8 cellular contexts compared by ENCODE assay signal in genomic region chr14:69191340-69192111, GRCh38. TPM values are rescaled to one million over a fixed set of nuclear protein-coding genes. Genes with fewer than 3 reads are reported as not detected.
DNase-seq lines count a peak whose midpoint lies in the region; ATAC-seq and TF ChIP-seq lines count a peak whose summit lies in the region.

Gene EXD2, plus strand, starts transcription at chr14:69191498. Its CDS starts 17,973 bp downstream, at chr14:69209471.

- DNase-seq in DMS153 treated with DMSO at 0.1 percent for 48 hours (lab: John Stamatoyannopoulos, UW; ENCODE audit: unreplicated experiment) (peak; percentile 76), RPMI8226 (peak; percentile 93), activated gamma-delta T cell (lab: John Stamatoyannopoulos, UW) (peak; percentile 31), fibroblast of villous mesenchyme (ENCODE audit: low read depth) (peak; percentile 84), nephron progenitor cell (peak; percentile 73)
- peak; percentile 79 to 86 for DNase-seq in stimulated activated naive CD8-positive, alpha-beta T cell treated with anti-CD3 and anti-CD28 coated beads, Interleukin-15, amount 100 ng/mL, for 72 hours

- ATAC-seq in GM21717 (IDR thresholded peaks at IDR 0.05; ENCODE audit: unreplicated experiment), result peak; percentile 84
- ATAC-seq in stimulated activated naive CD8-positive, alpha-beta T cell treated with anti-CD3 and anti-CD28 coated beads, Interleukin-15, amount 100 ng/mL, for 72 hours, result peak; percentile 95

- no peaks in the 10 kb centered on the region for H4K20me1 ChIP-seq in KMS-11 (ENCODE audit: insufficient read depth)

- peak within 1 kb of the TSS; percentile 47 for H2AFZ ChIP-seq in KMS-11 (ENCODE audit: low read depth)

- no peaks in the 10 kb centered on the region for H3K79me2 ChIP-seq in KMS-11 (ENCODE audit: insufficient read depth, low read depth)

- no peaks in the 10 kb centered on the region for H3K27me3 ChIP-seq in KMS-11 (ENCODE audit: insufficient read depth, low read depth)

- peaks cover 4% of the 10 kb centered on the region for H3K36me3 Mint-ChIP-seq in nephron progenitor cell (ENCODE audit: low read depth)

- H3K9me3 Mint-ChIP-seq in nephron progenitor cell, result no peaks in the 10 kb centered on the region
- H3K9me3 Mint-ChIP-seq in stimulated activated naive CD8-positive, alpha-beta T cell treated with anti-CD3 and anti-CD28 coated beads, Interleukin-15, amount 100 ng/mL, for 72 hours, result no peaks in the 10 kb centered on the region

- H3K4me2 ChIP-seq in KMS-11, result peak within 1 kb of the TSS; percentile 82

- H3K27ac ChIP-seq in KMS-11, result peak within 1 kb of the TSS; percentile 51

- H3K4me1 ChIP-seq in KMS-11 (ENCODE audit: low read depth, poor library complexity, severe bottlenecking), result peaks cover 8% of the 10 kb centered on the region

- H3K9ac ChIP-seq in KMS-11, result peak within 1 kb of the TSS; percentile 76; the same call in 1 of the 2 replicates

- peak within 1 kb of the TSS; percentile 34 for H3K27ac Mint-ChIP-seq in nephron progenitor cell
- H3K27ac Mint-ChIP-seq in stimulated activated naive CD8-positive, alpha-beta T cell treated with anti-CD3 and anti-CD28 coated beads, Interleukin-15, amount 100 ng/mL, for 72 hours, result peak within 1 kb of the TSS; percentile 97 to 99

- peaks cover 13% of the 10 kb centered on the region for H3K27me3 Mint-ChIP-seq in nephron progenitor cell (ENCODE audit: low read depth, poor library complexity)
- H3K27me3 Mint-ChIP-seq in stimulated activated naive CD8-positive, alpha-beta T cell treated with anti-CD3 and anti-CD28 coated beads, Interleukin-15, amount 100 ng/mL, for 72 hours, result no peaks in the 10 kb centered on the region

- no peaks in the 10 kb centered on the region for H3K36me3 ChIP-seq in KMS-11 (ENCODE audit: insufficient read depth)

- H3K4me3 ChIP-seq in KMS-11 (IDR thresholded peaks at IDR 0.05; ENCODE audit: insufficient read depth, low read depth, low read length), result peak within 1 kb of the TSS; percentile 31
- peak within 1 kb of the TSS; percentile 91 for H3K4me3 ChIP-seq in fibroblast of villous mesenchyme (ENCODE audit: low read depth, low read length)

- H3K4me1 Mint-ChIP-seq in nephron progenitor cell, result peaks cover 17% of the 10 kb centered on the region
- peaks cover 39% of the 10 kb centered on the region for H3K4me1 Mint-ChIP-seq in stimulated activated naive CD8-positive, alpha-beta T cell treated with anti-CD3 and anti-CD28 coated beads, Interleukin-15, amount 100 ng/mL, for 72 hours

- peak within 1 kb of the TSS; percentile 94 for H3K4me3 Mint-ChIP-seq in nephron progenitor cell
- peak within 1 kb of the TSS; percentile 96 to 97 for H3K4me3 Mint-ChIP-seq in stimulated activated naive CD8-positive, alpha-beta T cell treated with anti-CD3 and anti-CD28 coated beads, Interleukin-15, amount 100 ng/mL, for 72 hours

- TF ChIP-seq CTCF in KMS-11 (conservative IDR thresholded peaks at IDR 0.05; ENCODE audit: low read depth, low read length), result no peak
- no peak for TF ChIP-seq CTCF in fibroblast of villous mesenchyme (IDR thresholded peaks at IDR 0.05; ENCODE audit: insufficient read depth, low read depth, low read length)
- TF ChIP-seq CTCF in nephron progenitor cell (IDR thresholded peaks at IDR 0.05), result no peak

RNA-seq across cellular contexts. Expression of gene EXD2, which starts in this region (rescaled TPM):
- total RNA-seq in fibroblast of villous mesenchyme, result 16.8 and 18.6 TPM in 2 replicates

Comparison
In these comparisons a context has a peak if more than half of its experiments do, and no peak if none do; other contexts are left out.
1. Peak in every context shown above with its lines: DNase-seq, ATAC-seq, H3K4me3 ChIP-seq and H3K27ac ChIP-seq.
2. DNase-seq: peak in every context shown above with its lines; median percentile 93 in RPMI8226; 84 in fibroblast of villous mesenchyme; 82 in stimulated activated naive CD8-positive, alpha-beta T cell treated with anti-CD3 and anti-CD28 coated beads, Interleukin-15, amount 100 ng/mL, for 72 hours; 76 in DMS153 treated with DMSO at 0.1 percent for 48 hours; 73 in nephron progenitor cell; 31 in activated gamma-delta T cell.